ENCODE assay signal across 28 cellular contexts in the genomic region with DNA sequence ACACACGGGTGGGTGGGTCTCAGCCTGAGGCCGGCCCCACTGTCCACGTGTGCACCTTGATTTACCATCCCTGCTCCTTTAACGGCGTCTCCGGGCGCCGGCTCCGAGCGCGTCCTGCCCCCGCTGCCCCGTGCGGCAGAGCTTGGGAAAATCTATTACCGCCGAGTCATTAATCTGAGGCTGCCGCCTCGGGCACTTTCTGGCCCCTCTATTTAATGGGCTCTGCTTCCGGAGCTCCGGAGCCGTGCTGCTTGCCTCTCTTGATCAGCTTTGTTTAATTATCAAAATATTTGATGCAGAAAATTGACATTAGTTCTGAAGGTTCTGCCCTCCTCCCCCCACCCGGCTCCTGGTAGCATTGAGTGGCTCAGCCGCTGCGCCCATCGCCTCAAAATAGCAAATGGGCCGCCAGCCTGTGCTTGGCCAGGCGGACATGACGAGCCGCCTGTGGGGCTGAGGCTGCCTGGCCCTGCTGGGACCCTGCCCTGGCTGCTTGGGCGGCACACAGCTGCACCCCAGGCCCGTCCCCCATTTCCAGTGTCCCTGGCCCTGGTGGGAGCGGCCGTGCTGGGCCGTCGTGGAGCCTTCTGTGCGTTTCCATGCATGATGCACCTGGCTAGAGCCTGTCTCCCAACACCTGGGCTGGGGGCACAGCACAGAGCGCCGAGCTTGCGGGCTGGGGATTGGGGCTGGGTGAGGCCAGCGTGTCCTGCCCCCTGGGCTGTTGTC.
DNase-seq lines count a peak whose midpoint lies in the region; ATAC-seq and TF ChIP-seq lines count a peak whose summit lies in the region.
"Had no signal": no experiment of that assay in that cellular context is flagged by ENCODE, and none has a peak within 500 bp of the region (broad histone marks: within the 10 kb centered on the region; RNA-seq: fewer than 3 reads in every experiment).

No MANE protein-coding gene starts in this region.

- no peak overlapping the region for H3K4me3 ChIP-seq in right atrium auricular region
- no peak overlapping the region for H3K4me3 ChIP-seq in neural progenitor cell
- H3K4me3 ChIP-seq: BLaER1 treated with 17β-estradiol and CSF1 and Interleukin-3, amounts not matched to agents 10 nM and 100 nM; MG63; SJSA1 had no signal

- intact Hi-C loops in Right ventricle myocardium inferior (cut with DNase I), result no loop called here

- no peak overlapping the region for H2AFZ ChIP-seq in neural progenitor cell (replicated peaks)

- H3F3A ChIP-seq in neural progenitor cell (ENCODE audit: low read depth), result no peaks in the 10 kb centered on the region

- H3K79me2 ChIP-seq in neural progenitor cell (ENCODE audit: low read depth), result no peaks in the 10 kb centered on the region

- H3K4me1 Mint-ChIP-seq in neural progenitor cell, result peaks cover 23% of the 10 kb centered on the region
- H3K4me1 Mint-ChIP-seq in T-cell, result no peaks in the 10 kb centered on the region

- H3K27ac ChIP-seq in right atrium auricular region, result no peak overlapping the region
- no peak overlapping the region for H3K27ac ChIP-seq in neural progenitor cell
- H3K27ac ChIP-seq: BLaER1 treated with 17β-estradiol and CSF1 and Interleukin-3, amounts not matched to agents 10 nM and 100 nM; SJSA1 had no signal

- no peaks in the 10 kb centered on the region for H3K27me3 ChIP-seq in right atrium auricular region
- no peaks in the 10 kb centered on the region for H3K27me3 ChIP-seq in neural progenitor cell
- H3K27me3 ChIP-seq: MG63, SJSA1 had no signal

- H3K36me3 Mint-ChIP-seq in neural progenitor cell, result no peaks in the 10 kb centered on the region
- H3K36me3 Mint-ChIP-seq in T-cell, result no peaks in the 10 kb centered on the region

- H3K9ac ChIP-seq in neural progenitor cell, result no peak overlapping the region
- H3K9ac ChIP-seq: BLaER1 treated with 17β-estradiol and CSF1 and Interleukin-3, amounts not matched to agents 10 nM and 100 nM had no signal

- CTCF ChIA-PET in T-cell (lab: Charles Lee), result no interaction called here

- TF ChIP-seq CTCF in right atrium auricular region (IDR thresholded peaks at IDR 0.05) (no peak), neural progenitor cell (IDR thresholded peaks at IDR 0.05) (no peak)

- H3K36me3 ChIP-seq in right atrium auricular region, result no peaks in the 10 kb centered on the region
- no peaks in the 10 kb centered on the region for H3K36me3 ChIP-seq in neural progenitor cell
- H3K36me3 ChIP-seq: BLaER1 treated with 17β-estradiol and CSF1 and Interleukin-3, amounts not matched to agents 10 nM and 100 nM; MG63; SJSA1 had no signal

- H3K4me1 ChIP-seq in right atrium auricular region (no peaks in the 10 kb centered on the region), neural progenitor cell (no peaks in the 10 kb centered on the region)
- H3K4me1 ChIP-seq: SJSA1 had no signal

- H3K9me3 ChIP-seq in right atrium auricular region (no peaks in the 10 kb centered on the region), neural progenitor cell (ENCODE audit: low read depth) (peaks cover 3% of the 10 kb centered on the region)
- H3K9me3 ChIP-seq: BLaER1 treated with 17β-estradiol and CSF1 and Interleukin-3, amounts not matched to agents 10 nM and 100 nM; MG63; SJSA1 had no signal

- H3K9me3 Mint-ChIP-seq in neural progenitor cell (peaks cover 2% of the 10 kb centered on the region), T-cell (no peaks in the 10 kb centered on the region)
- H3K9me3 Mint-ChIP-seq: CD4-positive, alpha-beta T cell had no signal

- POLR2A ChIA-PET in T-cell (lab: Charles Lee), result no interaction called here

- H3K4me2 ChIP-seq in neural progenitor cell, result no peak overlapping the region

- ATAC-seq in Right ventricle myocardium inferior (peak; percentile 8), T-cell (replicated peaks in 1 of 4) (no peak)
- ATAC-seq: PC-3 had no signal

- H3K4me3 Mint-ChIP-seq in neural progenitor cell (no peak overlapping the region), T-cell (no peak overlapping the region)
- H3K4me3 Mint-ChIP-seq: CD4-positive, alpha-beta T cell had no signal

- no peak overlapping the region for H3K27ac Mint-ChIP-seq in neural progenitor cell
- H3K27ac Mint-ChIP-seq in T-cell, result no peak overlapping the region
- H3K27ac Mint-ChIP-seq: CD4-positive, alpha-beta T cell had no signal

- H4K20me1 ChIP-seq in neural progenitor cell (ENCODE audit: low read depth), result no peaks in the 10 kb centered on the region

- peaks cover 6% of the 10 kb centered on the region for H3K27me3 Mint-ChIP-seq in neural progenitor cell (ENCODE audit: insufficient read depth, low read depth)
- H3K27me3 Mint-ChIP-seq in T-cell, result peaks cover 0 to 7% of the 10 kb centered on the region in 2 donors
- H3K27me3 Mint-ChIP-seq: CD4-positive, alpha-beta T cell had no signal

- DNase-seq in Right ventricle myocardium inferior (ENCODE audit: missing footprints), result no peak
- no peak for DNase-seq in right atrium auricular region (ENCODE audit: low spot score)
- DNase-seq in M059J (ENCODE audit: low read depth), result peak; percentile 9
- peak; percentile 90 for DNase-seq in left kidney (ENCODE audit: low read depth, low spot score)
- no peak for DNase-seq in inferior parietal cortex (ENCODE audit: extremely low spot score)
- no peak for DNase-seq in neural progenitor cell (ENCODE audit: low spot score)
- DNase-seq in D341Med (ENCODE audit: low spot score), result no peak
- DNase-seq in T-cell, result no peak
- DNase-seq: CD4-positive, alpha-beta T cell; COR-L47; DMS 273 treated with DMSO at 0.1 percent for 48 hours; DMS79; EL; GF-D8; H7; KBM-7; MG63; NCI-H1436; NCI-H187; NCI-H2081 treated with DMSO at 0.1 percent for 48 hours; NCI-H2171; NCI-H226; NCI-H510A; NCI-H774; PC-3; Right ventricle myocardium superior had no signal

Comparison
In these comparisons a context has a peak if more than half of its experiments do, and no peak if none do; other contexts are left out.
1. DNase-seq: peak in M059J (single experiment) and left kidney (single experiment); none in Right ventricle myocardium inferior (single experiment), right atrium auricular region (single experiment), inferior parietal cortex (single experiment), neural progenitor cell (single experiment), D341Med (single experiment) and T-cell (0 of 34).